In genomic region chr11:3675971-3676370, GRCh38 we compare ENCODE assay signal across 22 cellular contexts. TPM values are rescaled to one million over a fixed set of nuclear protein-coding genes. Genes with fewer than 3 reads are reported as not detected.
"Had no signal": no experiment of that assay in that cellular context is flagged by ENCODE, and none has a peak within 500 bp of the region (broad histone marks: within the 10 kb centered on the region; RNA-seq: fewer than 3 reads in every experiment).

No MANE protein-coding gene starts in this region.

- H3K4me1 ChIP-seq: adrenal gland, testis had no signal

- H3K9me3 Mint-ChIP-seq: activated naive CD4-positive, alpha-beta T cell treated with anti-CD3 and anti-CD28 coated beads for 36 hours; activated T-helper 17 cell treated with anti-CD3 and anti-CD28 coated beads, Interleukin-2, amount 50 U/mL, for 72 hours; effector memory CD8-positive, alpha-beta T cell; naive thymus-derived CD8-positive, alpha-beta T cell; T-helper 2 cell treated with Interferon-gamma antibody and Interleukin-4, amounts not matched to agents 5 μg/mL and 100 μg/mL, for 36 hours had no signal

- DNase-seq: activated CD4-positive, alpha-beta T cell treated with anti-CD3 and anti-CD28 coated beads, Interleukin-2, amount 50 U/mL, for 48 hours; activated CD4-positive, CD25-positive, alpha-beta regulatory T cell treated with anti-CD3 and anti-CD28 coated beads, Interleukin-2, amount 50 U/mL, for 72 hours; activated naive CD4-positive, alpha-beta T cell treated with anti-CD3 and anti-CD28 coated beads for 36 hours; adrenal gland; central memory CD4-positive, alpha-beta T cell; cortex of kidney; effector memory CD8-positive, alpha-beta T cell; glutamatergic neuron; left cardiac atrium; mucosa of descending colon; naive thymus-derived CD8-positive, alpha-beta T cell; nucleus accumbens; stimulated activated CD4-positive, alpha-beta T cell treated with anti-CD3 and anti-CD28 coated beads, Interleukin-12 subunit alpha, Interleukin-12 subunit beta, amount 100 ng/mL, for 4 hours; stimulated activated naive CD4-positive, alpha-beta T cell treated with Interleukin-2 at 50 U/mL for 16 hours; SW 1271; testis had no signal

- ATAC-seq: activated T-helper 17 cell treated with anti-CD3 and anti-CD28 coated beads, Interleukin-2, amount 50 U/mL, for 72 hours; effector memory CD8-positive, alpha-beta T cell; esophagus mucosa; left cardiac atrium; mucosa of descending colon; naive thymus-derived CD8-positive, alpha-beta T cell had no signal

- H3K4me3 Mint-ChIP-seq: activated naive CD4-positive, alpha-beta T cell treated with anti-CD3 and anti-CD28 coated beads for 36 hours; activated T-helper 17 cell treated with anti-CD3 and anti-CD28 coated beads, Interleukin-2, amount 50 U/mL, for 72 hours; effector memory CD8-positive, alpha-beta T cell; naive thymus-derived CD8-positive, alpha-beta T cell; T-helper 2 cell treated with Interferon-gamma antibody and Interleukin-4, amounts not matched to agents 5 μg/mL and 100 μg/mL, for 36 hours had no signal

- H3K4me3 ChIP-seq: adrenal gland, lung, mucosa of descending colon, testis had no signal

- H3K27me3 ChIP-seq: adrenal gland, testis had no signal

- H3K9me3 ChIP-seq: adrenal gland, mucosa of descending colon, testis had no signal

- H3K27ac ChIP-seq: adrenal gland, testis had no signal

- H3K27ac Mint-ChIP-seq: activated T-helper 17 cell treated with anti-CD3 and anti-CD28 coated beads, Interleukin-2, amount 50 U/mL, for 72 hours; T-helper 2 cell treated with Interferon-gamma antibody and Interleukin-4, amounts not matched to agents 5 μg/mL and 100 μg/mL, for 36 hours had no signal

- H3K27me3 Mint-ChIP-seq: activated T-helper 17 cell treated with anti-CD3 and anti-CD28 coated beads, Interleukin-2, amount 50 U/mL, for 72 hours; effector memory CD8-positive, alpha-beta T cell; naive thymus-derived CD8-positive, alpha-beta T cell had no signal

RNA-seq across cellular contexts. Expression of gene ART1, which starts 31.0 kb away (rescaled TPM):
- total RNA-seq: activated naive CD4-positive, alpha-beta T cell treated with anti-CD3 and anti-CD28 coated beads for 36 hours; activated T-helper 17 cell treated with anti-CD3 and anti-CD28 coated beads, Interleukin-2, amount 50 U/mL, for 72 hours; esophagus mucosa; left cardiac atrium; naive thymus-derived CD8-positive, alpha-beta T cell; pulmonary artery endothelial cell; ureter had no signal

RNA-seq across cellular contexts. Expression of gene ART5, which starts 34.2 kb away (rescaled TPM):
- total RNA-seq: activated naive CD4-positive, alpha-beta T cell treated with anti-CD3 and anti-CD28 coated beads for 36 hours; activated T-helper 17 cell treated with anti-CD3 and anti-CD28 coated beads, Interleukin-2, amount 50 U/mL, for 72 hours; esophagus mucosa; mucosa of descending colon; naive thymus-derived CD8-positive, alpha-beta T cell; pulmonary artery endothelial cell; ureter had no signal
